9 cellular contexts compared by ENCODE assay signal in genomic region chr6:44248579-44248978, GRCh38. TPM values are rescaled to one million over a fixed set of nuclear protein-coding genes. Genes with fewer than 3 reads are reported as not detected.
DNase-seq lines count a peak whose midpoint lies in the region; ATAC-seq, FAIRE-seq and TF ChIP-seq lines count a peak whose summit lies in the region.
"Had no signal": no experiment of that assay in that cellular context is flagged by ENCODE, and none has a peak within 500 bp of the region (broad histone marks: within the 10 kb centered on the region; RNA-seq: fewer than 3 reads in every experiment).

No MANE protein-coding gene starts in this region.

- H3K4me1 Mint-ChIP-seq in WTC11, result peaks cover 43% of the 10 kb centered on the region

- H3K27me3 Mint-ChIP-seq in WTC11 (ENCODE audit: low read depth), result no peaks in the 10 kb centered on the region

- ATAC-seq in WTC11 (no peak), foreskin keratinocyte (no peak)

- H3K4me2 ChIP-seq in skeletal muscle satellite cell (ENCODE audit: low read length), result peak overlapping the region; percentile 91

- FAIRE-seq in HTR-8/SVneo (lab: Jason Lieb, UNC), result no peak

- H3K36me3 Mint-ChIP-seq in WTC11, result peaks cover 66% of the 10 kb centered on the region

- H3K4me3 Mint-ChIP-seq in WTC11, result peak overlapping the region; percentile 99

- H3K4me1 ChIP-seq in foreskin keratinocyte (peaks cover 19% of the 10 kb centered on the region), skeletal muscle satellite cell (ENCODE audit: control insufficient read depth, insufficient read depth, low read length) (peaks cover 34% of the 10 kb centered on the region)

- no peaks in the 10 kb centered on the region for H3K9me3 Mint-ChIP-seq in WTC11

- H3K27ac ChIP-seq in foreskin keratinocyte, result peak overlapping the region; percentile 81

- H3K36me3 ChIP-seq in H7 (replicated peaks; ENCODE audit: control insufficient read depth, insufficient read depth, low read length) (peaks cover 48% of the 10 kb centered on the region), skeletal muscle satellite cell (ENCODE audit: insufficient read depth, low read length) (peaks cover 57% of the 10 kb centered on the region)

- DNase-seq in H7, result no peak
- no peak for DNase-seq in WTC11 (ENCODE audit: low spot score)
- no peak for DNase-seq in foreskin keratinocyte
- no peak for DNase-seq in H4 (ENCODE audit: low spot score)
- DNase-seq in HTR-8/SVneo (ENCODE audit: insufficient read length, low spot score), result no peak
- no peak for DNase-seq in NCI-H2107 treated with DMSO at 0.1 percent for 48 hours (lab: John Stamatoyannopoulos, UW; ENCODE audit: unreplicated experiment)
- DNase-seq in activated CD4-positive, CD25-positive, alpha-beta regulatory T cell (lab: John Stamatoyannopoulos, UW), result no peak

- peak overlapping the region; percentile 97 for H3K9ac ChIP-seq in skeletal muscle satellite cell (ENCODE audit: low read depth, low read length)

- H3K27me3 ChIP-seq in H7 (ENCODE audit: control insufficient read depth, insufficient read depth, low read length) (no peaks in the 10 kb centered on the region), foreskin keratinocyte (no peaks in the 10 kb centered on the region), skeletal muscle satellite cell (ENCODE audit: control insufficient read depth, insufficient read depth, low read length) (no peaks in the 10 kb centered on the region)

- H3K4me3 ChIP-seq in H7 (ENCODE audit: insufficient read depth, low read depth, low read length), result peak overlapping the region; percentile 96
- peak overlapping the region; percentile 81 for H3K4me3 ChIP-seq in skeletal muscle satellite cell (ENCODE audit: low read length)

- no peaks in the 10 kb centered on the region for H3K9me3 ChIP-seq in skeletal muscle satellite cell (replicated peaks; ENCODE audit: low read length)

- CTCF ChIA-PET in WTC11 (lab: Charles Lee), result interaction anchor here (1.4 to 1.5 kb wide), 2 partner anchors 11 to 13 kb away, joined by 3 read pairs; no protein-coding TSS in a partner anchor

- TF ChIP-seq CTCF in WTC11 (IDR thresholded peaks at IDR 0.05), result no peak
- TF ChIP-seq CTCF in foreskin keratinocyte (conservative IDR thresholded peaks at IDR 0.05), result no peak

- H3K27ac Mint-ChIP-seq in WTC11, result peak overlapping the region; percentile 95

- POLR2A ChIA-PET in WTC11 (lab: Charles Lee), result interaction anchor here (4.8 to 4.9 kb wide), 2 partner anchors 7 to 26 kb away, joined by 63 to 83 read pairs; partner anchors contain the start of genes SLC29A1 and SLC35B2

TF ChIP-seq in WTC11, 78 proteins besides CTCF, POLR2A, EP300 and RAD21:
- TF ChIP-seq KAT7 (CRISPR knock-in tag; IDR thresholded peaks at IDR 0.05; ENCODE audit: borderline replicate concordance), result no peak
- TF ChIP-seq ARID4B (CRISPR knock-in tag; IDR thresholded peaks at IDR 0.05; ENCODE audit: borderline replicate concordance), result no peak
- TF ChIP-seq ZNF423 (CRISPR knock-in tag; IDR thresholded peaks at IDR 0.05), result no peak
TF ChIP-seq in WTC11: peak in this region for 0.

RNA-seq across cellular contexts. Expression of gene HSP90AB1, which starts 1.7 kb away (rescaled TPM):
- total RNA-seq in H7 (2014; rRNA removed; shearing (Covaris generic)), result 1,821 and 1,973 TPM in 2 replicates
- total RNA-seq in WTC11 (2021) (2,159 to 2,172 TPM (median 2,171 TPM) in 3 replicates), foreskin keratinocyte (1,007 and 1,222 TPM in 2 replicates)
- 607 and 798 TPM in 2 replicates for polyA plus RNA-seq in foreskin keratinocyte
- total RNA-seq in skeletal muscle satellite cell (2012; rRNA removed), result 1,060 and 1,062 TPM in 2 replicates
- total RNA-seq in H4 (2014; rRNA removed; shearing (Covaris generic)), result 2,045 and 2,316 TPM in 2 replicates

RNA-seq across cellular contexts. Expression of gene SLC35B2, which starts 8.7 kb away (rescaled TPM):
- total RNA-seq in H7 (2014; rRNA removed; shearing (Covaris generic)), result 27.2 and 28.7 TPM in 2 replicates
- 28.9 to 36.7 TPM (median 30.8 TPM) in 3 replicates for total RNA-seq in WTC11 (2021)
- 76.7 and 77.0 TPM in 2 replicates for total RNA-seq in foreskin keratinocyte
- polyA plus RNA-seq in foreskin keratinocyte, result 72.9 and 79.6 TPM in 2 replicates
- total RNA-seq in skeletal muscle satellite cell (2012; rRNA removed), result 71.2 and 86.7 TPM in 2 replicates
- total RNA-seq in H4 (2014; rRNA removed; shearing (Covaris generic)), result 177 and 195 TPM in 2 replicates

RNA-seq across cellular contexts. Expression of gene NFKBIE, which starts 16.8 kb away (rescaled TPM):
- total RNA-seq in H7 (2014; rRNA removed; shearing (Covaris generic)), result 9.7 and 12.3 TPM in 2 replicates
- 8.3 to 10.4 TPM (median 10.3 TPM) in 3 replicates for total RNA-seq in WTC11 (2021)
- 15.8 and 16.8 TPM in 2 replicates for total RNA-seq in foreskin keratinocyte
- 16.9 and 18.7 TPM in 2 replicates for polyA plus RNA-seq in foreskin keratinocyte
- 6.6 and 12.7 TPM in 2 replicates for total RNA-seq in skeletal muscle satellite cell (2012; rRNA removed)
- 11.2 and 12.4 TPM in 2 replicates for total RNA-seq in H4 (2014; rRNA removed; shearing (Covaris generic))

RNA-seq across cellular contexts. Expression of gene TMEM151B, which starts 21.7 kb away (rescaled TPM):
- total RNA-seq in H7 (2014; rRNA removed; shearing (Covaris generic)), result 0.70 and 0.83 TPM in 2 replicates
- total RNA-seq in WTC11 (2021), result 5.5 to 5.6 TPM (median 5.5 TPM) in 3 replicates
- under 0.01 TPM in 1 of 2 replicates, not detected in the other for total RNA-seq in foreskin keratinocyte
- polyA plus RNA-seq in foreskin keratinocyte, result 0.01 TPM in 1 of 2 replicates, not detected in the other
- not detected in 2 replicates for total RNA-seq in skeletal muscle satellite cell (2012; rRNA removed)
- total RNA-seq in H4 (2014; rRNA removed; shearing (Covaris generic)), result 0.37 TPM in 1 of 2 replicates, not detected in the other
- total RNA-seq: lung microvascular endothelial cell had no signal

RNA-seq across cellular contexts. Expression of gene SLC29A1, which starts 25.2 kb away (rescaled TPM):
- total RNA-seq in H7 (2014; rRNA removed; shearing (Covaris generic)), result 68.6 and 71.9 TPM in 2 replicates
- total RNA-seq in WTC11 (2021) (131 to 139 TPM (median 132 TPM) in 3 replicates), foreskin keratinocyte (34.6 and 42.2 TPM in 2 replicates)
- polyA plus RNA-seq in foreskin keratinocyte, result 42.1 and 50.9 TPM in 2 replicates
- total RNA-seq in skeletal muscle satellite cell (2012; rRNA removed), result 9.4 and 17.7 TPM in 2 replicates
- total RNA-seq in H4 (2014; rRNA removed; shearing (Covaris generic)), result 17.3 and 33.8 TPM in 2 replicates
